Comparison of ENCODE assay signal across 30 cellular contexts in genomic region chr9:1235650-1236401, GRCh38.
"Had no signal": no experiment of that assay in that cellular context is flagged by ENCODE, and none has a peak within 500 bp of the region (broad histone marks: within the 10 kb centered on the region; RNA-seq: fewer than 3 reads in every experiment).

No MANE protein-coding gene starts in this region.

- H3K4me3 ChIP-seq: ascending aorta, cardiac muscle cell, coronary artery, dorsolateral prefrontal cortex, lung, mucosa of descending colon, ovary, prostate gland, thoracic aorta, vagina had no signal

- H3K36me3 Mint-ChIP-seq: activated naive CD4-positive, alpha-beta T cell treated with anti-CD3 and anti-CD28 coated beads, Interleukin-2, amount 10 ng/mL, durations not matched to agents 7 days and 5 days; activated naive CD8-positive, alpha-beta T cell treated with anti-CD3 and anti-CD28 coated beads, Interleukin-2, amount 10 ng/mL, durations not matched to agents 7 days and 5 days; brain; type B pancreatic cell had no signal

- ATAC-seq: activated CD4-positive, CD25-positive, alpha-beta regulatory T cell treated with anti-CD3 and anti-CD28 coated beads, Interleukin-2, amount 50 U/mL, for 24 hours; left lobe of liver; mucosa of descending colon; stimulated activated naive CD8-positive, alpha-beta T cell treated with anti-CD3 and anti-CD28 coated beads, Interleukin-15, Interleukin-2, amounts not matched to agents 100 U/mL and 50 U/mL, for 24 hours had no signal

- H3K4me1 Mint-ChIP-seq: activated naive CD4-positive, alpha-beta T cell treated with anti-CD3 and anti-CD28 coated beads, Interleukin-2, amount 10 ng/mL, durations not matched to agents 7 days and 5 days; activated naive CD8-positive, alpha-beta T cell treated with anti-CD3 and anti-CD28 coated beads, Interleukin-2, amount 10 ng/mL, durations not matched to agents 7 days and 5 days had no signal

- H3K9me3 ChIP-seq: ascending aorta, mucosa of descending colon, ovary, prostate gland, thoracic aorta, vagina had no signal

- H3K27me3 ChIP-seq: ascending aorta, cardiac muscle cell, ovary, vagina had no signal

- DNase-seq: activated CD4-positive, alpha-beta T cell treated with anti-CD3 and anti-CD28 coated beads for 48 hours; activated CD4-positive, alpha-beta T cell treated with anti-CD3 and anti-CD28 coated beads, Interleukin-2, amount 50 U/mL, for 48 hours; activated CD8-positive, alpha-beta memory T cell treated with anti-CD3 and anti-CD28 coated beads for 24 hours; activated CD8-positive, alpha-beta memory T cell treated with anti-CD3 and anti-CD28 coated beads, Interleukin-2, amount 50 U/mL, for 4 hours; activated gamma-delta T cell; activated naive CD4-positive, alpha-beta T cell treated with anti-CD3 and anti-CD28 coated beads, Interleukin-2, amount 10 ng/mL, durations not matched to agents 7 days and 5 days; activated naive CD8-positive, alpha-beta T cell treated with anti-CD3 and anti-CD28 coated beads, Interleukin-2, amount 10 ng/mL, durations not matched to agents 7 days and 5 days; activated T-cell treated with anti-CD3 and anti-CD28 coated beads, Interleukin-2, amount 50 U/mL, for 1 hour; dorsolateral prefrontal cortex; effector memory CD4-positive, alpha-beta T cell; head of caudate nucleus; hypothalamus; mucosa of descending colon; ovary; retina; stimulated activated CD4-positive, alpha-beta T cell treated with anti-CD3 and anti-CD28 coated beads, Interleukin-15, amount 100 ng/mL, for 24 hours; stimulated activated naive CD8-positive, alpha-beta T cell treated with anti-CD3 and anti-CD28 coated beads, Interleukin-15, Interleukin-2, amounts not matched to agents 100 U/mL and 50 U/mL, for 24 hours; T-helper 9 cell had no signal

- H3K36me3 ChIP-seq: ascending aorta, cardiac muscle cell, ovary, prostate gland, thoracic aorta, vagina had no signal

- H3K9me3 Mint-ChIP-seq: activated naive CD8-positive, alpha-beta T cell treated with anti-CD3 and anti-CD28 coated beads, Interleukin-2, amount 10 ng/mL, durations not matched to agents 7 days and 5 days; activated T-helper 1 cell treated with anti-CD3 and anti-CD28 coated beads, Interleukin-12 subunit alpha, Interleukin-12 subunit beta, Interleukin-2, Interleukin-4 antibody, amounts not matched to agents 30 ng/mL and 10 ng/mL and 1 ng/mL, durations not matched to agents 14 hours and 24 hours and 36 hours had no signal

- H3K27me3 Mint-ChIP-seq: activated naive CD4-positive, alpha-beta T cell treated with anti-CD3 and anti-CD28 coated beads, Interleukin-2, amount 10 ng/mL, durations not matched to agents 7 days and 5 days; activated naive CD8-positive, alpha-beta T cell treated with anti-CD3 and anti-CD28 coated beads, Interleukin-2, amount 10 ng/mL, durations not matched to agents 7 days and 5 days; type B pancreatic cell had no signal

- H3K4me3 Mint-ChIP-seq: activated naive CD4-positive, alpha-beta T cell treated with anti-CD3 and anti-CD28 coated beads, Interleukin-2, amount 10 ng/mL, durations not matched to agents 7 days and 5 days; activated naive CD8-positive, alpha-beta T cell treated with anti-CD3 and anti-CD28 coated beads, Interleukin-2, amount 10 ng/mL, durations not matched to agents 7 days and 5 days; activated T-helper 1 cell treated with anti-CD3 and anti-CD28 coated beads, Interleukin-12 subunit alpha, Interleukin-12 subunit beta, Interleukin-2, Interleukin-4 antibody, amounts not matched to agents 30 ng/mL and 10 ng/mL and 1 ng/mL, durations not matched to agents 14 hours and 24 hours and 36 hours; brain; type B pancreatic cell had no signal

- H3K27ac Mint-ChIP-seq: activated naive CD4-positive, alpha-beta T cell treated with anti-CD3 and anti-CD28 coated beads, Interleukin-2, amount 10 ng/mL, durations not matched to agents 7 days and 5 days; activated naive CD8-positive, alpha-beta T cell treated with anti-CD3 and anti-CD28 coated beads, Interleukin-2, amount 10 ng/mL, durations not matched to agents 7 days and 5 days; activated T-helper 1 cell treated with anti-CD3 and anti-CD28 coated beads, Interleukin-12 subunit alpha, Interleukin-12 subunit beta, Interleukin-2, Interleukin-4 antibody, amounts not matched to agents 30 ng/mL and 10 ng/mL and 1 ng/mL, durations not matched to agents 14 hours and 24 hours and 36 hours; brain; type B pancreatic cell had no signal

- H3K4me1 ChIP-seq: ascending aorta, prostate gland, vagina had no signal
